Comparison of ENCODE assay signal across 13 cellular contexts in the genomic region with DNA sequence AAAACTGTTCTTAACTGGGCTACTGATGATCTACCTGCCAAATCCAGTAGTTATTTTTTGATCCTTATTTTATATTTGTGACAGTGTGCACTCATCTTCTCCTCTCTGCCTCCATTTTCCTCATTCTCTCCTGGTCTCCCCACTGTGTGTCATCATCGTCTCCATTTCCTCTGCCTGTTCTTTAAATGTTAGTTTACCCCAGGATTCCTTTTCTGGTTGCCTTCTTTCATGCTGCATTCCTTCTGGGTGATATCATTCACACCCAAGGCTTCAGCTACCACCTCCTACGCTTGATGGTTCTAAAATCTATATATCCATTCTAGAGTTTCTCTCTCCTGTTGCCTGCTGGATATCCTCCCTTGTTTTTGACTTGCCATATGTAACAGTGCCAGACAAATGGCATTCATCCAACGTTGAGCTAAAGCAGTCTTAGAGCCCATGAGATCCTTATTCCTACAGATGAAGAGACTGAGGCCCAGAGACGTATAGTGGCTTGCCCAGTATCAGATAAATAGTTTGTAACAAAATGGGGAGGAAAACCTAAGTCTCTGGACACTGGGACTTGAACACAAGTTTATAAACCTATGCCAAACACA.
A peak's percentile ranks its signal among the peaks of the same experiment; 100 is the strongest.
DNase-seq lines count a peak whose midpoint lies in the region; ATAC-seq lines count a peak whose summit lies in the region.
"Had no signal": no experiment of that assay in that cellular context is flagged by ENCODE, and none has a peak within 500 bp of the region (broad histone marks: within the 10 kb centered on the region; RNA-seq: fewer than 3 reads in every experiment).

No MANE protein-coding gene starts in this region.

- H3K9me3 ChIP-seq in NT2/D1 (ENCODE audit: insufficient read depth, low read length) (no peaks in the 10 kb centered on the region), ectodermal cell (ENCODE audit: control insufficient read depth, low read length) (no peaks in the 10 kb centered on the region)
- H3K9me3 ChIP-seq: heart right ventricle had no signal

- peak overlapping the region; percentile 63 for H3K56ac ChIP-seq in mesendoderm (ENCODE audit: low read length)

- H2BK15ac ChIP-seq in mesendoderm (replicated peaks; ENCODE audit: low read depth) = peak overlapping the region; percentile 85

- H3K9ac ChIP-seq in NT2/D1 (ENCODE audit: insufficient read length, low read depth) = no peak overlapping the region
- no peak overlapping the region for H3K9ac ChIP-seq in mesendoderm (ENCODE audit: low read length)

- peak overlapping the region; percentile 86 for H2BK5ac ChIP-seq in mesendoderm (ENCODE audit: low read length)

- H3K79me1 ChIP-seq in mesendoderm (ENCODE audit: low read length) = peaks cover 2% of the 10 kb centered on the region

- peak overlapping the region; percentile 66 for H3K27ac ChIP-seq in ectodermal cell (ENCODE audit: insufficient read depth, low read depth, low read length, poor library complexity, severe bottlenecking)
- H3K27ac ChIP-seq in mesendoderm (ENCODE audit: low read depth, low read length) = peak overlapping the region; percentile 97

- no peak overlapping the region for H3K23ac ChIP-seq in mesendoderm (ENCODE audit: low read length)

- peak overlapping the region; percentile 68 for H3K4ac ChIP-seq in mesendoderm (ENCODE audit: low read depth, low read length)

- peak overlapping the region; percentile 51 for H2BK120ac ChIP-seq in mesendoderm (ENCODE audit: low read depth, low read length)

- H3K4me3 ChIP-seq in NT2/D1 (ENCODE audit: insufficient read length, low read depth) (no peak overlapping the region), ectodermal cell (ENCODE audit: insufficient read depth, low read depth, low read length) (no peak overlapping the region), mesendoderm (ENCODE audit: low read length) (no peak overlapping the region)
- H3K4me3 ChIP-seq: heart right ventricle had no signal

- no peak overlapping the region for H3K4me2 ChIP-seq in mesendoderm (ENCODE audit: low read length)

- H3K18ac ChIP-seq in mesendoderm (ENCODE audit: low read length) = peak overlapping the region; percentile 95

- WGBS in ectodermal cell, 2 experiments = 39 to 42% methylated on average over 4 of the region's 4 CpGs
- WGBS in mesendoderm (ENCODE audit: extremely low coverage, insufficient coverage, low lambda C conversion rate) = no CpG with 5 or more reads among the region's 4 CpGs

- no peaks in the 10 kb centered on the region for H3K36me3 ChIP-seq in NT2/D1 (ENCODE audit: insufficient read depth, insufficient read length, low read length)
- no peaks in the 10 kb centered on the region for H3K36me3 ChIP-seq in ectodermal cell (ENCODE audit: control insufficient read depth, insufficient read depth, low read length)
- no peaks in the 10 kb centered on the region for H3K36me3 ChIP-seq in mesendoderm (ENCODE audit: control insufficient read depth, insufficient read depth, low read length)
- H3K36me3 ChIP-seq: heart right ventricle had no signal

- H3K27me3 ChIP-seq in NT2/D1 (ENCODE audit: insufficient read depth, insufficient read length) (no peaks in the 10 kb centered on the region), ectodermal cell (ENCODE audit: control insufficient read depth, insufficient read depth, low read length, poor library complexity, severe bottlenecking) (no peaks in the 10 kb centered on the region), mesendoderm (ENCODE audit: insufficient read depth, low read length, poor library complexity) (no peaks in the 10 kb centered on the region)
- H3K27me3 ChIP-seq: heart right ventricle had no signal

- no peak overlapping the region for H2AK5ac ChIP-seq in mesendoderm (ENCODE audit: low read length)

- peak; percentile 89 for DNase-seq in EH (ENCODE audit: low read depth)
- DNase-seq in NT2/D1 (ENCODE audit: low read depth, low spot score) = peak; percentile 79
- DNase-seq in mesendoderm = peak; percentile 98
- no peak for DNase-seq in stimulated activated CD4-positive, alpha-beta T cell treated with anti-CD3 and anti-CD28 coated beads, Interleukin-1b, Interleukin-23, amount 100 ng/mL, for 48 hours
- no peak for DNase-seq in NK-92 treated with Interleukin-12 subunit alpha and Interleukin-12 subunit beta, amount 100 ng/mL, for 24 hours (lab: John Stamatoyannopoulos, UW)
- DNase-seq in activated T-cell treated with anti-CD3 and anti-CD28 coated beads, Interleukin-2, amount 50 U/mL, for 48 hours = no peak
- DNase-seq: CD4-positive, CD25-positive, alpha-beta regulatory T cell; heart right ventricle; NCI-H187 treated with DMSO at 0.1 percent for 48 hours; stimulated activated CD4-positive, alpha-beta T cell treated with anti-CD3 and anti-CD28 coated beads, Interleukin-12 subunit alpha, Interleukin-12 subunit beta, amount 100 ng/mL, for 4 hours had no signal

- H3K4me1 ChIP-seq in NT2/D1 (ENCODE audit: insufficient read depth, insufficient read length) = no peaks in the 10 kb centered on the region
- peaks cover 8% of the 10 kb centered on the region for H3K4me1 ChIP-seq in ectodermal cell (ENCODE audit: control insufficient read depth, insufficient read depth, low read length)
- H3K4me1 ChIP-seq in mesendoderm (ENCODE audit: control insufficient read depth, low read depth, low read length) = peaks cover 17% of the 10 kb centered on the region

- peaks cover 4% of the 10 kb centered on the region for H3K79me2 ChIP-seq in mesendoderm (ENCODE audit: control insufficient read depth, insufficient read depth, low read length)

- H4K5ac ChIP-seq in mesendoderm (ENCODE audit: low read length) = no peak overlapping the region

- no peak overlapping the region for H4K8ac ChIP-seq in mesendoderm (ENCODE audit: low read depth, low read length)

- no peak for ATAC-seq in HG03196 (IDR thresholded peaks at IDR 0.05; ENCODE audit: unreplicated experiment)
- ATAC-seq: activated CD4-positive, CD25-positive, alpha-beta regulatory T cell treated with anti-CD3 and anti-CD28 coated beads, Interleukin-2, amount 50 U/mL, for 24 hours had no signal

Comparison
In these comparisons a context has a peak if more than half of its experiments do, and no peak if none do; other contexts are left out.
1. DNase-seq: peak in EH (single experiment), NT2/D1 (single experiment) and mesendoderm (single experiment); none in stimulated activated CD4-positive, alpha-beta T cell treated with anti-CD3 and anti-CD28 coated beads, Interleukin-1b, Interleukin-23, amount 100 ng/mL, for 48 hours (single experiment), NK-92 treated with Interleukin-12 subunit alpha and Interleukin-12 subunit beta, amount 100 ng/mL, for 24 hours (single experiment) and activated T-cell treated with anti-CD3 and anti-CD28 coated beads, Interleukin-2, amount 50 U/mL, for 48 hours (0 of 2).